8 cellular contexts compared by ENCODE assay signal in the genomic region with DNA sequence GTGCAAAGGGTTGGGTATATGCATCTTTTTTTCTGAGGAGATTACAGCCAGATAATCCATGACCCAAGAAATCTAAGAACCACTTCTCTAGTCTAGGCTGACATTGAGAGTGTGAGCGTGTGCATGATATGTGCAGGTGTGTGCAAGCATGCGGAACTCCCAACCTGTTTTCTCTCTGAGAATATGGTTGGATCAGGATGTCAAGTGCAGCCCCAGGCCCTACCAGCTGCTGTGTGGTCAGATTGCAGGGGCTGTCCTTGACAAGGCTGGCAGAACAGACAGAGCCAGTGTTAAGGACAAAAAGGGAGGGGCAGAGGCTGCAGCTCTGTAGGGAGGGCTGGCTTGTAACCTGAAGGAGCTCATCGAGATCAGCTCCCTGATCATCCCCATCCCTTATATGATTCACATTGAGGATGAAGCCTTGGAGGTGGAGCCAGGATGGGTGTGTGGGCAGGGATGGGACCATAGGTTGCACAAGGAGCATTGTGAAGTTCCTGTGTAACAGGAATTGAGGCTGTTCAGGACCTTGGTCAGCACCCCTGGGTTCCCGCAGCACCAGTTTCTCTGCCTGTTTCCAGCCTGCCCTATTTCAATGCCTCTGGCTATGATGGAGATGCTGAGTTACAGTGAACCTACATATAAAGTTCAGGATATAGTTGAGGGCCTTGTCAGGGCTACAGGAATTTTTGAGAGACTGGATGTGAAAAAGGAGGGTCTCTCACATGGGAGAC. TPM values are rescaled to one million over a fixed set of nuclear protein-coding genes. Genes with fewer than 3 reads are reported as not detected.
DNase-seq lines count a peak whose midpoint lies in the region.

No MANE protein-coding gene starts in this region.

- peak; percentile 12 for DNase-seq in NCI-H146 (lab: John Stamatoyannopoulos, UW)
- no peak for DNase-seq in NCI-H146 treated with DMSO at 0.1 percent for 48 hours (lab: John Stamatoyannopoulos, UW; ENCODE audit: unreplicated experiment)
- peak; percentile 79 for DNase-seq in NCI-H2029 (lab: John Stamatoyannopoulos, UW)
- DNase-seq in activated CD4-positive, alpha-beta T cell treated with anti-CD3 and anti-CD28 coated beads, Interleukin-2, amount 50 U/mL, for 48 hours, result peak; percentile 26 to 50
- DNase-seq in iPS-NIHi11 (ENCODE audit: low spot score), result peak; percentile 90
- DNase-seq in ureter (ENCODE audit: low spot score), result peak; percentile 53
- no peak for DNase-seq in Ammon's horn (ENCODE audit: low spot score)
- DNase-seq in SKM-1 treated with dmso at 0.1 percent for 144 hours (lab: John Stamatoyannopoulos, UW; ENCODE audit: unreplicated experiment), result no peak

RNA-seq across cellular contexts. Expression of a gene that starts 52.6 kb away (rescaled TPM):
- total RNA-seq in ureter, result 39.2 TPM

Comparison
In these comparisons a context has a peak if more than half of its experiments do, and no peak if none do; other contexts are left out.
1. DNase-seq: peak in NCI-H146 (single experiment), NCI-H2029 (single experiment), activated CD4-positive, alpha-beta T cell treated with anti-CD3 and anti-CD28 coated beads, Interleukin-2, amount 50 U/mL, for 48 hours (2 of 2), iPS-NIHi11 (single experiment) and ureter (single experiment); none in NCI-H146 treated with DMSO at 0.1 percent for 48 hours (single experiment), Ammon's horn (single experiment) and SKM-1 treated with dmso at 0.1 percent for 144 hours (single experiment).